8 cellular contexts compared by ENCODE assay signal in the genomic region with DNA sequence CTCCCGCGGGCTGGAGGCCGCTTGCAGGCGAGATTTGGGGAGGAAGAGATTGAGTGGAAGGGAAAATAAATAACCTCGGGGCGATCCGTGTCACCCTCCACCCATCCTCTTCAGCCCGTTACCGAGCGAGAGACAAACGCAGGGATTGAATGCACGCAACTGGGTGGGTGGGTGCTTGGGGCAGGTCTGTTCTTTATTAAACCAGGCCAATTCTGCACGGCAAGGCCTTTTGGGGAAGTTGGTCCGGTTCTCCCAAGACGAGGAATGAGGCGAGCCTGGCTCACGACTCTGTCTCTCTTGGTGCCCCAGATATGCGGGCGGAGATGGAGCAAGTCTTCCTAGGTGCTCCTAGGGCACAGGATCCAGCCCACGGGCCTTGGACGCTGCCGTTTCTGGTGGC. TPM values are rescaled to one million over a fixed set of nuclear protein-coding genes. Genes with fewer than 3 reads are reported as not detected.
A peak's percentile ranks its signal among the peaks of the same experiment; 100 is the strongest.
DNase-seq lines count a peak whose midpoint lies in the region; ATAC-seq and TF ChIP-seq lines count a peak whose summit lies in the region.

No MANE protein-coding gene starts in this region.

- H3K4me3 Mint-ChIP-seq in activated naive CD4-positive, alpha-beta T cell treated with anti-CD3 and anti-CD28 coated beads, Interleukin-2, amount 10 ng/mL, durations not matched to agents 7 days and 5 days = peak overlapping the region; percentile 83

- no peak for TF ChIP-seq CTCF in WI38 (IDR thresholded peaks at IDR 0.05; ENCODE audit: low read depth, low read length)
- no peak for TF ChIP-seq CTCF in left lung (IDR thresholded peaks at IDR 0.05)

- H3K36me3 ChIP-seq in left lung = no peaks in the 10 kb centered on the region
- H3K36me3 ChIP-seq in urinary bladder (ENCODE audit: insufficient read depth) = no peaks in the 10 kb centered on the region

- peaks cover 86 to 100% of the 10 kb centered on the region in 2 donors for H3K27me3 ChIP-seq in left lung

- intact Hi-C loops in left lung (cut with DNase I) = no loop called here

- H3K4me1 ChIP-seq in left lung (peaks cover 0 to 49% of the 10 kb centered on the region in 2 donors), urinary bladder (ENCODE audit: insufficient read depth) (no peaks in the 10 kb centered on the region)

- no peaks in the 10 kb centered on the region for H3K36me3 Mint-ChIP-seq in activated naive CD4-positive, alpha-beta T cell treated with anti-CD3 and anti-CD28 coated beads, Interleukin-2, amount 10 ng/mL, durations not matched to agents 7 days and 5 days

- ATAC-seq in left lung (peak; percentile 7), GM19035 (IDR thresholded peaks at IDR 0.05; ENCODE audit: unreplicated experiment) (no peak), HG03469 (IDR thresholded peaks at IDR 0.05; ENCODE audit: unreplicated experiment) (no peak)

- CTCF ChIA-PET in activated naive CD4-positive, alpha-beta T cell treated with anti-CD3 and anti-CD28 coated beads, Interleukin-2, amount 10 ng/mL, durations not matched to agents 7 days and 5 days (lab: Charles Lee) = no interaction called here

- H3K4me1 Mint-ChIP-seq in activated naive CD4-positive, alpha-beta T cell treated with anti-CD3 and anti-CD28 coated beads, Interleukin-2, amount 10 ng/mL, durations not matched to agents 7 days and 5 days = peaks cover 37% of the 10 kb centered on the region

- H3K9me3 Mint-ChIP-seq in activated naive CD4-positive, alpha-beta T cell treated with anti-CD3 and anti-CD28 coated beads, Interleukin-2, amount 10 ng/mL, durations not matched to agents 7 days and 5 days = no peaks in the 10 kb centered on the region

- peaks cover 100% of the 10 kb centered on the region for H3K27me3 Mint-ChIP-seq in activated naive CD4-positive, alpha-beta T cell treated with anti-CD3 and anti-CD28 coated beads, Interleukin-2, amount 10 ng/mL, durations not matched to agents 7 days and 5 days

- no peak for DNase-seq in activated naive CD4-positive, alpha-beta T cell treated with anti-CD3 and anti-CD28 coated beads, Interleukin-2, amount 10 ng/mL, durations not matched to agents 7 days and 5 days
- DNase-seq in activated naive CD4-positive, alpha-beta T cell treated with Interleukin-2 at 50 U/mL for 16 hours = no peak
- DNase-seq in left lung (no peak), G401 (ENCODE audit: low spot score) (no peak)

- H3K4me3 ChIP-seq in WI38 (ENCODE audit: low read depth, low read length) = peak overlapping the region; percentile 70
- H3K4me3 ChIP-seq in left lung = peak overlapping the region; percentile 41 to 48
- peak overlapping the region; percentile 45 for H3K4me3 ChIP-seq in urinary bladder (ENCODE audit: low read depth, low read length)

- no peaks in the 10 kb centered on the region for H3K9me3 ChIP-seq in left lung

- H3K27ac ChIP-seq in left lung (peak overlapping the region; percentile 71 to 82), urinary bladder (ENCODE audit: low read depth) (peak overlapping the region; percentile 28)

- in situ Hi-C loops in G401 (cut with HindIII; ENCODE audit: low sequenced_read_pairs) = no loop called here

- H3K27ac Mint-ChIP-seq in activated naive CD4-positive, alpha-beta T cell treated with anti-CD3 and anti-CD28 coated beads, Interleukin-2, amount 10 ng/mL, durations not matched to agents 7 days and 5 days = peak overlapping the region; percentile 61

- 3% methylated on average over 22 of the region's 22 CpGs for WGBS in urinary bladder

RNA-seq across cellular contexts. Expression of gene HOXB7, which starts 0.4 kb away (rescaled TPM):
- total RNA-seq in left lung (1 to 10 TPM; 2.4 to 3.0 TPM), urinary bladder (2.5 TPM)
- polyA plus RNA-seq in urinary bladder = 6.7 TPM
- 9.1 and 12.8 TPM in 2 replicates for total RNA-seq in G401 (2014; rRNA removed; shearing (Covaris generic))

RNA-seq across cellular contexts. Expression of gene HOXB8, which starts 3.9 kb away (rescaled TPM):
- under 1 TPM; 0.32 to 0.39 TPM for total RNA-seq in left lung
- total RNA-seq in urinary bladder = 0.85 TPM
- polyA plus RNA-seq in urinary bladder = 1.2 TPM
- 0.10 TPM in 1 of 2 replicates, not detected in the other for total RNA-seq in G401 (2014; rRNA removed; shearing (Covaris generic))

RNA-seq across cellular contexts. Expression of gene HOXB6, which starts 6.4 kb away (rescaled TPM):
- total RNA-seq in left lung (1 to 10 TPM; 5.1 to 6.7 TPM), urinary bladder (3.1 TPM)
- 4.0 TPM for polyA plus RNA-seq in urinary bladder
- total RNA-seq in G401 (2014; rRNA removed; shearing (Covaris generic)) = 0.92 and 2.0 TPM in 2 replicates

RNA-seq across cellular contexts. Expression of gene HOXB9, which starts 14.9 kb away (rescaled TPM):
- total RNA-seq in left lung (not detected), urinary bladder (0.85 TPM)
- 0.35 TPM for polyA plus RNA-seq in urinary bladder
- total RNA-seq in G401 (2014; rRNA removed; shearing (Covaris generic)) = 1.8 and 4.1 TPM in 2 replicates

RNA-seq across cellular contexts. Expression of gene HOXB5, which starts 17.6 kb away (rescaled TPM):
- 1 to 10 TPM; 3.3 to 4.2 TPM for total RNA-seq in left lung
- total RNA-seq in urinary bladder = 0.16 TPM
- 1.2 TPM for polyA plus RNA-seq in urinary bladder
- 1.7 TPM in 1 of 2 replicates, not detected in the other for total RNA-seq in G401 (2014; rRNA removed; shearing (Covaris generic))
